1 cellular context compared by ENCODE assay signal in the genomic region with DNA sequence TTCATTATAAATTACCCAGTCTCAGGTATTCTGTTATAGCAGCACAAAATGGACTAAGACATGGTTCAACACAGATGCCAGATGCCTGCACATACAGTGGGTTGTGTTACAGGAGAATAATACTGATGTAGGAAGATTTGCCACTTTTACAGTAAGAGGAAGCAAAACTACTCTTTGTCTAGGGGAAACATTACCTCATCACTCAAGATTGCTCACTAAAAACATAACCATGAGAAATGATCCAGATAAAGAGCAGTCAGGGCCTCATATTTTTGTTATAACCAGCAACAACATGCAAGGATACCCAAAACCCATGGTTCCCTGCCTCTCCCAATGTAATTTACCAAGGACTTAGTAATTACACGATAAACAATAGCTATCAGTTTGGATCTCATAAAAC.
TF ChIP-seq lines count a peak whose summit lies in the region.

No MANE protein-coding gene starts in this region.

TF ChIP-seq in GM12878, 131 proteins besides CTCF, POLR2A, EP300 and RAD21 (continued from another document):
- no peak for TF ChIP-seq POU2F2 (IDR thresholded peaks at IDR 0.05; ENCODE audit: borderline replicate concordance, low read depth, low read length)
